23 cellular contexts compared by ENCODE assay signal in the genomic region with DNA sequence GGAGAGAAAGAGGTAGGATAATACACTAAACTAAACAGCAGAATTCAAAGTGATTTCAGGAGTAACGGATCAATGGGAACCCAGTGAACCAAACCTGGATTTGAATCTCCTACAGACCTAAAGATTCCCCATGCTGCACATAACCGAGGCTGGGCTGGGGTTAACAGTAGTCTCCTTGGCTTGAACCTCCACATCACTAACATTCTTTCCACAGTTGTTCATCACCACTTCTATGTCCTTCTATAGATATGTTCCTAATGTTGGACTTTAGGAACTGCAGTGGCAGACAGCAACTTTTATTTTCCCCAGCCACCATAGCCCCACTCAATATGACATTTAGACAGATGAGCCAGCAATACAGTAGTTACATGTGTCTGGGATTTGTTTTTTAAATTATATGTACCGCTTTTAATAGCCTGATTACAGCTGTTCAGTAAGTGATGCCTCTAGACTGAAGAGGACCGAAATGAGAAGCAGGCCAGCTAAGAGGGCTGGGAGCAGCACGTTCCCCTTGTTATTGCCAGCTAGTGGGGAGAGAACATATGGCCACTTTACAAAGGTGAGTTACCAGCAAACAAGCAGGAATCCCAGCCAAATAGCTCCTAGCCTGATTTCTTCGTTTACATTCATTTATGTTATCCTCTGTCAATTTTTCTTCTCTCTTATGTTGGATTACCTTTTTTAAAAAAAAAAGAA.
DNase-seq lines count a peak whose midpoint lies in the region; ATAC-seq and TF ChIP-seq lines count a peak whose summit lies in the region.
"Had no signal": no experiment of that assay in that cellular context is flagged by ENCODE, and none has a peak within 500 bp of the region (broad histone marks: within the 10 kb centered on the region; RNA-seq: fewer than 3 reads in every experiment).

No MANE protein-coding gene starts in this region.

- no peak for TF ChIP-seq POLR2A in sigmoid colon (IDR thresholded peaks at IDR 0.05)
- no peak for TF ChIP-seq POLR2A in Peyer's patch (IDR thresholded peaks at IDR 0.05)

- H3K36me3 ChIP-seq in sigmoid colon (no peaks in the 10 kb centered on the region), Peyer's patch (no peaks in the 10 kb centered on the region)
- H3K36me3 ChIP-seq: gastrocnemius medialis, stomach, vagina had no signal

- H3K4me3 ChIP-seq in epithelial cell of proximal tubule (ENCODE audit: low read depth, low read length) (no peak overlapping the region), sigmoid colon (no peak overlapping the region), Peyer's patch (no peak overlapping the region)
- H3K4me3 ChIP-seq: gastrocnemius medialis, GM12878, stomach, vagina had no signal

- no peaks in the 10 kb centered on the region for H3K27me3 ChIP-seq in sigmoid colon
- no peaks in the 10 kb centered on the region for H3K27me3 ChIP-seq in Peyer's patch
- H3K27me3 ChIP-seq: gastrocnemius medialis, stomach, vagina had no signal

- 52 to 61% methylated on average over 6 of the region's 6 CpGs for WGBS in sigmoid colon, 2 donors

- DNase-seq in NCI-H1417 (lab: John Stamatoyannopoulos, UW) (peak in 2 of 3 experiments; percentile 6 to 53), NCI-H1417 treated with DMSO at 0.1 percent for 48 hours (lab: John Stamatoyannopoulos, UW) (no peak), NCI-H446 treated with DMSO at 0.1 percent for 48 hours (lab: John Stamatoyannopoulos, UW) (peak; percentile 58), epithelial cell of proximal tubule (ENCODE audit: low read depth) (peak; percentile 22), sigmoid colon (no peak), sciatic nerve (ENCODE audit: low spot score) (no peak), Peyer's patch (no peak), OCI-M2 (lab: John Stamatoyannopoulos, UW; ENCODE audit: unreplicated experiment) (no peak)
- DNase-seq: activated CD8-positive, alpha-beta T cell treated with anti-CD3 and anti-CD28 coated beads for 36 hours; activated naive CD8-positive, alpha-beta T cell treated with anti-CD3 and anti-CD28 coated beads for 36 hours; activated T-cell treated with anti-CD3 and anti-CD28 coated beads, Interleukin-2, amount 50 U/mL, for 48 hours; CD8-positive, alpha-beta T cell; central memory CD4-positive, alpha-beta T cell; gastrocnemius medialis; immature natural killer cell; Kasumi-1; mammary epithelial cell; natural killer cell; NCI-H187 treated with DMSO at 0.1 percent for 48 hours; stomach; T-helper 1 cell had no signal

- TF ChIP-seq CTCF in epithelial cell of proximal tubule (conservative IDR thresholded peaks at IDR 0.05; ENCODE audit: low read depth, low read length) (no peak), sigmoid colon (IDR thresholded peaks at IDR 0.05) (no peak), Peyer's patch (IDR thresholded peaks at IDR 0.05) (no peak)

- intact Hi-C loops in sigmoid colon (cut with DNase I) (no loop called here), sciatic nerve (cut with DNase I) (no loop called here)

- ATAC-seq in sciatic nerve: no peak
- ATAC-seq: activated CD8-positive, alpha-beta T cell treated with anti-CD3 and anti-CD28 coated beads for 36 hours; CD8-positive, alpha-beta T cell; gastrocnemius medialis; GM12878; natural killer cell had no signal

- H3K9me3 ChIP-seq in sigmoid colon: no peaks in the 10 kb centered on the region
- no peaks in the 10 kb centered on the region for H3K9me3 ChIP-seq in Peyer's patch
- H3K9me3 ChIP-seq: gastrocnemius medialis, stomach, vagina had no signal

- H3K4me1 ChIP-seq in sigmoid colon (peaks cover 0 to 30% (median 27%) of the 10 kb centered on the region in 4 donors), Peyer's patch (no peaks in the 10 kb centered on the region)
- H3K4me1 ChIP-seq: gastrocnemius medialis, stomach, vagina had no signal

- no peak for TF ChIP-seq EP300 in sigmoid colon (IDR thresholded peaks at IDR 0.05)

- H3K27ac ChIP-seq in sigmoid colon: peak overlapping the region in 3 of 4 donors; percentile 17 to 70 (median 53)
- H3K27ac ChIP-seq in Peyer's patch: no peak overlapping the region
- H3K27ac ChIP-seq: gastrocnemius medialis, stomach, vagina had no signal

Comparison
In these comparisons a context has a peak if more than half of its experiments do, and no peak if none do; other contexts are left out.
1. DNase-seq: peak in NCI-H1417 (2 of 3), NCI-H446 treated with DMSO at 0.1 percent for 48 hours (single experiment) and epithelial cell of proximal tubule (single experiment); none in NCI-H1417 treated with DMSO at 0.1 percent for 48 hours (single experiment), sigmoid colon (single experiment), sciatic nerve (single experiment), Peyer's patch (0 of 3) and OCI-M2 (single experiment).
2. H3K27ac ChIP-seq: peak in sigmoid colon (3 of 4); none in Peyer's patch (0 of 4).